Comparison of ENCODE assay signal across 15 cellular contexts in genomic region chr12:13570005-13570694, GRCh38.
DNase-seq lines count a peak whose midpoint lies in the region; ATAC-seq and TF ChIP-seq lines count a peak whose summit lies in the region.
"Had no signal": no experiment of that assay in that cellular context is flagged by ENCODE, and none has a peak within 500 bp of the region (broad histone marks: within the 10 kb centered on the region; RNA-seq: fewer than 3 reads in every experiment).

No MANE protein-coding gene starts in this region.

- H2AFZ ChIP-seq in mammary epithelial cell (ENCODE audit: low read depth, low read length) (no peak overlapping the region), osteoblast (ENCODE audit: low read length) (no peak overlapping the region)

- 50% methylated on average over 1 of the region's 1 CpG for WGBS in mammary epithelial cell (ENCODE audit: low coverage, missing lambda C conversion rate)
- 10 to 11% (median 11%) methylated on average over 1 of the region's 1 CpG for WGBS in ovary, 3 donors

- in situ Hi-C loops in mammary epithelial cell (cut with MboI; ENCODE audit: low sequenced_read_pairs in 2 of 2), result no loop called here

- dilution Hi-C loops in mammary epithelial cell (cut with HindIII; ENCODE audit: low sequenced_read_pairs), result no loop called here

- H3K4me1 Mint-ChIP-seq in MCF 10A (ENCODE audit: insufficient read depth, unreplicated experiment) (peaks cover 16% of the 10 kb centered on the region), mesothelial cell of epicardium (peaks cover 25% of the 10 kb centered on the region)

- peak; percentile 69 for DNase-seq in MCF 10A (ENCODE audit: unreplicated experiment)
- DNase-seq in breast epithelium (ENCODE audit: low spot score in 2 of 2), result no peak
- peak; percentile 58 for DNase-seq in mammary epithelial cell
- no peak for DNase-seq in mesothelial cell of epicardium (ENCODE audit: low spot score in 2 of 2, unreplicated experiment in 2 of 2)
- no peak for DNase-seq in DMS53 treated with DMSO at 0.1 percent for 48 hours (lab: John Stamatoyannopoulos, UW; ENCODE audit: unreplicated experiment)
- DNase-seq in osteoblast (ENCODE audit: insufficient read length, low spot score, missing footprints), result no peak
- DNase-seq in ovary, result no peak
- DNase-seq: NCI-H1092, NCI-H187, NCI-H2171, NCI-H510A treated with DMSO at 0.1 percent for 48 hours, SHP77 treated with DMSO at 0.1 percent for 48 hours had no signal

- ATAC-seq in HG03097 (IDR thresholded peaks at IDR 0.05; ENCODE audit: low FRiP score, unreplicated experiment), result no peak

- H3K79me2 ChIP-seq in mammary epithelial cell (ENCODE audit: insufficient read depth, low read length), result no peaks in the 10 kb centered on the region
- no peaks in the 10 kb centered on the region for H3K79me2 ChIP-seq in osteoblast (ENCODE audit: insufficient read depth, low read length)

- TF ChIP-seq POLR2A in breast epithelium (IDR thresholded peaks at IDR 0.05), result no peak
- TF ChIP-seq POLR2A in ovary (IDR thresholded peaks at IDR 0.05), result no peak

- H3K4me1 ChIP-seq in breast epithelium (no peaks in the 10 kb centered on the region), mammary epithelial cell (ENCODE audit: insufficient read depth, low read length) (peaks cover 22% of the 10 kb centered on the region), osteoblast (ENCODE audit: insufficient read depth, low read length) (peaks cover 5% of the 10 kb centered on the region), ovary (ENCODE audit: insufficient read depth) (no peaks in the 10 kb centered on the region)
- H3K4me1 ChIP-seq: HAP-1 had no signal

- CTCF ChIA-PET in MCF 10A (lab: Yijun Ruan, JAX) (interaction anchor here (0.5 kb wide), 1 partner anchor 550 kb away, joined by 3 read pairs; no protein-coding TSS in a partner anchor), mammary epithelial cell (lab: Charles Lee; ENCODE audit: low non-redundant PET) (no interaction called here)

- H3K4me3 Mint-ChIP-seq in MCF 10A (ENCODE audit: unreplicated experiment) (no peak overlapping the region), mesothelial cell of epicardium (no peak overlapping the region)

- H3K9me3 Mint-ChIP-seq in MCF 10A (ENCODE audit: unreplicated experiment) (no peaks in the 10 kb centered on the region), mesothelial cell of epicardium (peaks cover 10% of the 10 kb centered on the region)

- H3K4me2 ChIP-seq in mammary epithelial cell (ENCODE audit: insufficient read depth, low read depth, low read length) (no peak overlapping the region), osteoblast (ENCODE audit: insufficient read depth, low read length) (no peak overlapping the region)

- H4K20me1 ChIP-seq in mammary epithelial cell (ENCODE audit: insufficient read depth, low read length), result no peaks in the 10 kb centered on the region
- no peaks in the 10 kb centered on the region for H4K20me1 ChIP-seq in osteoblast (ENCODE audit: insufficient read depth, low read length)

- TF ChIP-seq CTCF in MCF 10A (IDR thresholded peaks at IDR 0.05; ENCODE audit: unreplicated experiment), result no peak
- TF ChIP-seq CTCF in breast epithelium (IDR thresholded peaks at IDR 0.05), result no peak
- TF ChIP-seq CTCF in mammary epithelial cell (conservative IDR thresholded peaks at IDR 0.05 in 1 of 2, IDR thresholded peaks at IDR 0.05 in 1 of 2; ENCODE audit: extremely low read depth in 1 of 2, insufficient read depth in 1 of 2, low read depth in 1 of 2, low read length in 2 of 2), result no peak
- no peak for TF ChIP-seq CTCF in mesothelial cell of epicardium (IDR thresholded peaks at IDR 0.05; ENCODE audit: unreplicated experiment)
- no peak for TF ChIP-seq CTCF in osteoblast (IDR thresholded peaks at IDR 0.05; ENCODE audit: extremely low read depth, low read depth, low read length)
- no peak for TF ChIP-seq CTCF in ovary (IDR thresholded peaks at IDR 0.05)

- H3K27ac Mint-ChIP-seq in MCF 10A (ENCODE audit: low read depth, unreplicated experiment), result no peak overlapping the region
- peak overlapping the region; percentile 18 for H3K27ac Mint-ChIP-seq in mesothelial cell of epicardium

- no peak for TF ChIP-seq EP300 in ovary (IDR thresholded peaks at IDR 0.05)

- H3K36me3 Mint-ChIP-seq in MCF 10A (ENCODE audit: insufficient read depth, unreplicated experiment) (no peaks in the 10 kb centered on the region), mesothelial cell of epicardium (no peaks in the 10 kb centered on the region)

- H3K4me3 ChIP-seq in breast epithelium (no peak overlapping the region), mammary epithelial cell (replicated peaks in 1 of 3; ENCODE audit: insufficient read depth in 1 of 3, low read depth in 2 of 3, low read length in 3 of 3) (no peak overlapping the region), osteoblast (ENCODE audit: insufficient read depth, low read length) (no peak overlapping the region), ovary (no peak overlapping the region)
- H3K4me3 ChIP-seq: HAP-1 had no signal

- H3K36me3 ChIP-seq in breast epithelium, result no peaks in the 10 kb centered on the region
- H3K36me3 ChIP-seq in mammary epithelial cell (ENCODE audit: insufficient read depth, low read length), result no peaks in the 10 kb centered on the region
- no peaks in the 10 kb centered on the region for H3K36me3 ChIP-seq in osteoblast (ENCODE audit: insufficient read depth, low read length)
- H3K36me3 ChIP-seq in ovary, result no peaks in the 10 kb centered on the region
- H3K36me3 ChIP-seq: HAP-1 had no signal

- POLR2A ChIA-PET in MCF 10A (lab: Yijun Ruan, JAX), result no interaction called here

- H3K27ac ChIP-seq in breast epithelium (no peak overlapping the region), mammary epithelial cell (ENCODE audit: insufficient read depth, low read depth, low read length) (no peak overlapping the region), osteoblast (ENCODE audit: low read depth, low read length) (no peak overlapping the region), ovary (no peak overlapping the region)
- H3K27ac ChIP-seq: C4-2B had no signal

- peaks cover 19% of the 10 kb centered on the region for H3K27me3 Mint-ChIP-seq in MCF 10A (ENCODE audit: insufficient read depth, unreplicated experiment)
- H3K27me3 Mint-ChIP-seq in mesothelial cell of epicardium (ENCODE audit: low read depth), result peaks cover 23% of the 10 kb centered on the region

- H3K27me3 ChIP-seq in breast epithelium (no peaks in the 10 kb centered on the region), mammary epithelial cell (ENCODE audit: insufficient read depth, low read length) (no peaks in the 10 kb centered on the region), osteoblast (ENCODE audit: insufficient read depth, low read length) (no peaks in the 10 kb centered on the region), ovary (no peaks in the 10 kb centered on the region)

- H3K9me3 ChIP-seq in breast epithelium, result no peaks in the 10 kb centered on the region
- no peaks in the 10 kb centered on the region for H3K9me3 ChIP-seq in mammary epithelial cell (replicated peaks; ENCODE audit: insufficient read depth, low read length)
- no peaks in the 10 kb centered on the region for H3K9me3 ChIP-seq in osteoblast (ENCODE audit: low read depth, low read length)
- H3K9me3 ChIP-seq in ovary, result no peaks in the 10 kb centered on the region
- H3K9me3 ChIP-seq: HAP-1 had no signal

- intact Hi-C loops in MCF 10A (cut with micrococcal nuclease), result no loop called here
- intact Hi-C loops in breast epithelium (cut with DNase I; ENCODE audit: low total_unique reads), result loop anchor here (5.0 kb wide), 1 partner anchor 233 kb away; no protein-coding TSS in a partner anchor
- intact Hi-C loops in mammary epithelial cell (cut with micrococcal nuclease), result loop anchor here (10.0 kb wide), 1 partner anchor 85 kb away; no protein-coding TSS in a partner anchor
- intact Hi-C loops in ovary (cut with DNase I), result no loop called here

- H3K9ac ChIP-seq in mammary epithelial cell (ENCODE audit: insufficient read depth, low read length), result no peak overlapping the region

- BruUV-seq in MCF 10A (replicated peaks; lab: Mats Ljungman, UMichigan) (no TSS peak), mammary epithelial cell (replicated peaks; lab: Mats Ljungman, UMichigan) (no TSS peak)

Comparison
In these comparisons a context has a peak if more than half of its experiments do, and no peak if none do; other contexts are left out.
1. DNase-seq: peak in MCF 10A (single experiment) and mammary epithelial cell (single experiment); none in breast epithelium (0 of 2), mesothelial cell of epicardium (0 of 2), DMS53 treated with DMSO at 0.1 percent for 48 hours (single experiment), osteoblast (single experiment) and ovary (0 of 5).
2. intact Hi-C loops: an anchor here in breast epithelium (5.0 kb wide) and mammary epithelial cell (10.0 kb wide); none called in MCF 10A and ovary.